In the genomic region with DNA sequence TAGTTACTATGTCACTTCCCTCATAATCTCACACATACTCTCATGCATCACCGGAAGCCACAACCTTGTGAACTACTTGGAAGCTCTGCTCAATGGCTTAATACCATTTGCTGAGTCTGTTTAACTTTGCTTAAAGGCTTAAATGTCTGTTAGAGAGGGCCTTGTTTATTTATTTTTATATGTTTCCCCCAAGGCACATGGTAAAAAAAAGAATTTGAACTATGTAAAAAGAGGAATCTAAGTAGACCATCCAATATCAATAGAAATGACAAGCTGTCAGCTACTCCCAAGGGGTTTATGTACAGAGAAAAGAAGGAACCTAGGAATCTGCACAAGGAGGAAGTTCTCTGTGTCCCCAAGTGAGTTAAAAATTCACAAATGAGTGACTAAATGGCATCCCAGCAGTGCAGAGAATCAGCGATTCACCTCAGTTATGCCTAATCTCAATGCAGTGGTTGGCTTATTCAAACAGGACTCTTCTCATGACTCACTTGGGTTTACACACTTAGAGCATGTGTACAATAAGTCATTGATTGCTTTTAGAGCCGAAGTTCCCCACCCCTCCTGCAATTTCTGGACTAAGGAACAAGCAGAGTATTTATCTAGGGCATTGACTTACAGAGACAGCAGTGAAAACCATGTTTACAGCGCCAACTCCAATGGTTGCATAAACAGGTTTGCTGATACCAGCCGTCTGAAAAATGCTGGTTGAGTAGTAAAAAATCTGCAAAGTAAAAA, we compare ENCODE assay signal across 1 cellular context.
TF ChIP-seq lines count a peak whose summit lies in the region.

No MANE protein-coding gene starts in this region.

TF ChIP-seq in HepG2, 621 proteins besides CTCF, POLR2A, EP300 and RAD21 (continued from another document and continues in another):
- peak; percentile 59; the same call in 1 of the 2 replicates for TF ChIP-seq ZNF280D (CRISPR knock-in tag; IDR thresholded peaks at IDR 0.05)
- TF ChIP-seq, protein P1, sequence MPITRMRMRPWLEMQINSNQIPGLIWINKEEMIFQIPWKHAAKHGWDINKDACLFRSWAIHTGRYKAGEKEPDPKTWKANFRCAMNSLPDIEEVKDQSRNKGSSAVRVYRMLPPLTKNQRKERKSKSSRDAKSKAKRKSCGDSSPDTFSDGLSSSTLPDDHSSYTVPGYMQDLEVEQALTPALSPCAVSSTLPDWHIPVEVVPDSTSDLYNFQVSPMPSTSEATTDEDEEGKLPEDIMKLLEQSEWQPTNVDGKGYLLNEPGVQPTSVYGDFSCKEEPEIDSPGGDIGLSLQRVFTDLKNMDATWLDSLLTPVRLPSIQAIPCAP (CRISPR knock-in tag; IDR thresholded peaks at IDR 0.05; ENCODE audit: low read depth) = no peak
- TF ChIP-seq ZNF33A (CRISPR knock-in tag; IDR thresholded peaks at IDR 0.05; ENCODE audit: borderline replicate concordance) = peak; percentile 84; the same call in 1 of the 2 replicates
- no peak for TF ChIP-seq ZNF354B (CRISPR knock-in tag; IDR thresholded peaks at IDR 0.05)
- no peak for TF ChIP-seq ZIK1 (CRISPR knock-in tag; IDR thresholded peaks at IDR 0.05; ENCODE audit: borderline replicate concordance, low read depth)
- no peak for TF ChIP-seq MXD3 (CRISPR knock-in tag; IDR thresholded peaks at IDR 0.05)
- no peak for TF ChIP-seq ZNF740 (CRISPR knock-in tag; IDR thresholded peaks at IDR 0.05)
- no peak for TF ChIP-seq POLR2AphosphoS5 (IDR thresholded peaks at IDR 0.05; ENCODE audit: low read depth, low read length)
- TF ChIP-seq, protein P2, sequence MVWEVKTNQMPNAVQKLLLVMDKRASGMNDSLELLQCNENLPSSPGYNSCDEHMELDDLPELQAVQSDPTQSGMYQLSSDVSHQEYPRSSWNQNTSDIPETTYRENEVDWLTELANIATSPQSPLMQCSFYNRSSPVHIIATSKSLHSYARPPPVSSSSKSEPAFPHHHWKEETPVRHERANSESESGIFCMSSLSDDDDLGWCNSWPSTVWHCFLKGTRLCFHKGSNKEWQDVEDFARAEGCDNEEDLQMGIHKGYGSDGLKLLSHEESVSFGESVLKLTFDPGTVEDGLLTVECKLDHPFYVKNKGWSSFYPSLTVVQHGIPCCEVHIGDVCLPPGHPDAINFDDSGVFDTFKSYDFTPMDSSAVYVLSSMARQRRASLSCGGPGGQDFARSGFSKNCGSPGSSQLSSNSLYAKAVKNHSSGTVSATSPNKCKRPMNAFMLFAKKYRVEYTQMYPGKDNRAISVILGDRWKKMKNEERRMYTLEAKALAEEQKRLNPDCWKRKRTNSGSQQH (CRISPR knock-in tag; IDR thresholded peaks at IDR 0.05; ENCODE audit: low read depth) = no peak
- TF ChIP-seq, protein P3, sequence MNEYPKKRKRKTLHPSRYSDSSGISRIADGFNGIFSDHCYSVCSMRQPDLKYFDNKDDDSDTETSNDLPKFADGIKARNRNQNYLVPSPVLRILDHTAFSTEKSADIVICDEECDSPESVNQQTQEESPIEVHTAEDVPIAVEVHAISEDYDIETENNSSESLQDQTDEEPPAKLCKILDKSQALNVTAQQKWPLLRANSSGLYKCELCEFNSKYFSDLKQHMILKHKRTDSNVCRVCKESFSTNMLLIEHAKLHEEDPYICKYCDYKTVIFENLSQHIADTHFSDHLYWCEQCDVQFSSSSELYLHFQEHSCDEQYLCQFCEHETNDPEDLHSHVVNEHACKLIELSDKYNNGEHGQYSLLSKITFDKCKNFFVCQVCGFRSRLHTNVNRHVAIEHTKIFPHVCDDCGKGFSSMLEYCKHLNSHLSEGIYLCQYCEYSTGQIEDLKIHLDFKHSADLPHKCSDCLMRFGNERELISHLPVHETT (CRISPR knock-in tag; conservative IDR thresholded peaks at IDR 0.05) = peak; percentile 43; the same call in 1 of the 2 replicates
- TF ChIP-seq, protein P4, sequence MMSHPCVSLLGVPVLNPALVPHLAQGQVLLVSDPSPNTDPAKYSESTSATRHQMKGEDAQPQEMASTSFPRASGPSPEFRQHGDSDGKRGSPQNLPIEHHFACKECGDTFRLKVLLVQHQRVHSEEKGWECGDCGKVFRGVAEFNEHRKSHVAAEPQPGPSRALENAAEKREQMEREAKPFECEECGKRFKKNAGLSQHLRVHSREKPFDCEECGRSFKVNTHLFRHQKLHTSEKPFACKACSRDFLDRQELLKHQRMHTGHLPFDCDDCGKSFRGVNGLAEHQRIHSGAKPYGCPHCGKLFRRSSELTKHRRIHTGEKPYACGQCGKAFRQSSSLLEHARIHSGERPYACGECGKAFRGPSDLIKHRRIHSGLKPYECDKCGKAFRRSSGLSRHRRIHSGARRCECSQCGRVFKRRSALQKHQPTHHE (CRISPR knock-in tag; IDR thresholded peaks at IDR 0.05; ENCODE audit: borderline replicate concordance) = peak; percentile 60; the same call in 1 of the 2 replicates
- peak; percentile 83; the same call in 1 of the 2 replicates for TF ChIP-seq RXRA (CRISPR knock-in tag; IDR thresholded peaks at IDR 0.05)
- TF ChIP-seq PHF5A (CRISPR knock-in tag; IDR thresholded peaks at IDR 0.05; ENCODE audit: low read depth, unreplicated experiment) = no peak
- TF ChIP-seq ZZZ3 (CRISPR knock-in tag; IDR thresholded peaks at IDR 0.05; ENCODE audit: borderline replicate concordance) = no peak
- TF ChIP-seq RELA (CRISPR knock-in tag; IDR thresholded peaks at IDR 0.05) = no peak
- TF ChIP-seq, protein P5, sequence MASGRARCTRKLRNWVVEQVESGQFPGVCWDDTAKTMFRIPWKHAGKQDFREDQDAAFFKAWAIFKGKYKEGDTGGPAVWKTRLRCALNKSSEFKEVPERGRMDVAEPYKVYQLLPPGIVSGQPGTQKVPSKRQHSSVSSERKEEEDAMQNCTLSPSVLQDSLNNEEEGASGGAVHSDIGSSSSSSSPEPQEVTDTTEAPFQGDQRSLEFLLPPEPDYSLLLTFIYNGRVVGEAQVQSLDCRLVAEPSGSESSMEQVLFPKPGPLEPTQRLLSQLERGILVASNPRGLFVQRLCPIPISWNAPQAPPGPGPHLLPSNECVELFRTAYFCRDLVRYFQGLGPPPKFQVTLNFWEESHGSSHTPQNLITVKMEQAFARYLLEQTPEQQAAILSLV (CRISPR knock-in tag; IDR thresholded peaks at IDR 0.05; ENCODE audit: borderline replicate concordance) = no peak
- TF ChIP-seq, protein P6, sequence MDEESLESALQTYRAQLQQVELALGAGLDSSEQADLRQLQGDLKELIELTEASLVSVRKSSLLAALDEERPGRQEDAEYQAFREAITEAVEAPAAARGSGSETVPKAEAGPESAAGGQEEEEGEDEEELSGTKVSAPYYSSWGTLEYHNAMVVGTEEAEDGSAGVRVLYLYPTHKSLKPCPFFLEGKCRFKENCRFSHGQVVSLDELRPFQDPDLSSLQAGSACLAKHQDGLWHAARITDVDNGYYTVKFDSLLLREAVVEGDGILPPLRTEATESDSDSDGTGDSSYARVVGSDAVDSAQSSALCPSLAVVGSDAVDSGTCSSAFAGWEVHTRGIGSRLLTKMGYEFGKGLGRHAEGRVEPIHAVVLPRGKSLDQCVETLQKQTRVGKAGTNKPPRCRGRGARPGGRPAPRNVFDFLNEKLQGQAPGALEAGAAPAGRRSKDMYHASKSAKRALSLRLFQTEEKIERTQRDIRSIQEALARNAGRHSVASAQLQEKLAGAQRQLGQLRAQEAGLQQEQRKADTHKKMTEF (CRISPR knock-in tag; IDR thresholded peaks at IDR 0.05) = peak; percentile 97
- TF ChIP-seq, protein P7, sequence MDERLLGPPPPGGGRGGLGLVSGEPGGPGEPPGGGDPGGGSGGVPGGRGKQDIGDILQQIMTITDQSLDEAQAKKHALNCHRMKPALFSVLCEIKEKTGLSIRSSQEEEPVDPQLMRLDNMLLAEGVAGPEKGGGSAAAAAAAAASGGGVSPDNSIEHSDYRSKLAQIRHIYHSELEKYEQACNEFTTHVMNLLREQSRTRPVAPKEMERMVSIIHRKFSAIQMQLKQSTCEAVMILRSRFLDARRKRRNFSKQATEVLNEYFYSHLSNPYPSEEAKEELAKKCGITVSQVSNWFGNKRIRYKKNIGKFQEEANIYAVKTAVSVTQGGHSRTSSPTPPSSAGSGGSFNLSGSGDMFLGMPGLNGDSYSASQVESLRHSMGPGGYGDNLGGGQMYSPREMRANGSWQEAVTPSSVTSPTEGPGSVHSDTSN (CRISPR knock-in tag; IDR thresholded peaks at IDR 0.05) = peak; percentile 51; the same call in 1 of the 2 replicates
- peak; percentile 79; the same call in 1 of the 2 replicates for TF ChIP-seq KDM4B (CRISPR knock-in tag; IDR thresholded peaks at IDR 0.05)
- TF ChIP-seq ZNF441 (CRISPR knock-in tag; IDR thresholded peaks at IDR 0.05; ENCODE audit: borderline replicate concordance) = peak; percentile 56; the same call in 1 of the 2 replicates
- TF ChIP-seq MED8 (CRISPR knock-in tag; IDR thresholded peaks at IDR 0.05; ENCODE audit: insufficient replicate concordance) = peak; percentile 91
- 0 out of 2 replicates have a peak, but pooled peaks have one; percentile 39 for TF ChIP-seq WIZ (CRISPR knock-in tag; IDR thresholded peaks at IDR 0.05)
- TF ChIP-seq ZNF274 (CRISPR knock-in tag; IDR thresholded peaks at IDR 0.05) = no peak; the same call in 1 of the 2 replicates
- TF ChIP-seq ZNF670 (CRISPR knock-in tag; IDR thresholded peaks at IDR 0.05; ENCODE audit: borderline replicate concordance) = peak; percentile 54; the same call in 1 of the 2 replicates
- peak; percentile 99 for TF ChIP-seq NFIC (IDR thresholded peaks at IDR 0.05; ENCODE audit: low read length)
- peak; percentile 81; the same call in 1 of the 2 replicates for TF ChIP-seq EHMT2 (IDR thresholded peaks at IDR 0.05; ENCODE audit: borderline replicate concordance, low read depth, low read length)
- no peak for TF ChIP-seq ZNF296 (CRISPR knock-in tag; conservative IDR thresholded peaks at IDR 0.05)
- no peak for TF ChIP-seq ZNF780A (CRISPR knock-in tag; IDR thresholded peaks at IDR 0.05)
- no peak for TF ChIP-seq ZNF34 (CRISPR knock-in tag; IDR thresholded peaks at IDR 0.05; ENCODE audit: borderline replicate concordance)
- TF ChIP-seq ZNF841 (CRISPR knock-in tag; IDR thresholded peaks at IDR 0.05; ENCODE audit: borderline replicate concordance) = no peak
- peak; percentile 95 for TF ChIP-seq BCL6 (CRISPR knock-in tag; IDR thresholded peaks at IDR 0.05)
- no peak for TF ChIP-seq ARHGAP35 (CRISPR knock-in tag; IDR thresholded peaks at IDR 0.05; ENCODE audit: borderline replicate concordance)
- peak; percentile 68 for TF ChIP-seq TGIF2 (CRISPR knock-in tag; IDR thresholded peaks at IDR 0.05)
- TF ChIP-seq SIX1 (CRISPR knock-in tag; IDR thresholded peaks at IDR 0.05; ENCODE audit: borderline replicate concordance) = peak; percentile 49; the same call in 1 of the 2 replicates
- TF ChIP-seq, protein P8, sequence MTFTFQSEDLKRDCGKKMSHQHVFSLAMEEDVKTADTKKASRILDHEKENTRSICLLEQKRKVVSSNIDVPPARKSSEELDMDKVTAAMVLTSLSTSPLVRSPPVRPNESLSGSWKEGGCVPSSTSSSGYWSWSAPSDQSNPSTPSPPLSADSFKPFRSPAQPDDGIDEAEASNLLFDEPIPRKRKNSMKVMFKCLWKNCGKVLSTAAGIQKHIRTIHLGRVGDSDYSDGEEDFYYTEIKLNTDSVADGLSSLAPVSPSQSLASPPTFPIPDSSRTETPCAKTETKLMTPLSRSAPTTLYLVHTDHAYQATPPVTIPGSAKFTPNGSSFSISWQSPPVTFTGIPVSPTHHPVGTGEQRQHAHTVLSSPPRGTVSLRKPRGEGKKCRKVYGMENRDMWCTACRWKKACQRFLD (CRISPR knock-in tag; IDR thresholded peaks at IDR 0.05; ENCODE audit: borderline replicate concordance) = no peak
- TF ChIP-seq ZNF44 (CRISPR knock-in tag; IDR thresholded peaks at IDR 0.05) = no peak
- TF ChIP-seq STAT5B (CRISPR knock-in tag; IDR thresholded peaks at IDR 0.05) = peak; percentile 83; the same call in 1 of the 2 replicates
- peak; percentile 31; the same call in 1 of the 2 replicates for TF ChIP-seq TFDP1 (CRISPR knock-in tag; IDR thresholded peaks at IDR 0.05; ENCODE audit: borderline replicate concordance)
- no peak for TF ChIP-seq YY1 (IDR thresholded peaks at IDR 0.05; ENCODE audit: insufficient read depth, insufficient replicate concordance, low read depth, low read length)
- TF ChIP-seq MBNL3 (CRISPR knock-in tag; conservative IDR thresholded peaks at IDR 0.05) = no peak
- TF ChIP-seq ATF3 (CRISPR knock-in tag; IDR thresholded peaks at IDR 0.05) = peak; percentile 93
- 0 out of 2 replicates have a peak, but pooled peaks have one; percentile 25 for TF ChIP-seq DR1 (CRISPR knock-in tag; IDR thresholded peaks at IDR 0.05)
